23 cellular contexts compared by ENCODE assay signal in genomic region chr1:157302199-157302497, GRCh38.
DNase-seq lines count a peak whose midpoint lies in the region; ATAC-seq and TF ChIP-seq lines count a peak whose summit lies in the region.
"Had no signal": no experiment of that assay in that cellular context is flagged by ENCODE, and none has a peak within 500 bp of the region (broad histone marks: within the 10 kb centered on the region; RNA-seq: fewer than 3 reads in every experiment).

No MANE protein-coding gene starts in this region.

- TF ChIP-seq EP300 in esophagus muscularis mucosa (IDR thresholded peaks at IDR 0.05): no peak

- no peak for ATAC-seq in body of pancreas
- ATAC-seq: GM12878 had no signal

- H3K9ac ChIP-seq in colonic mucosa (ENCODE audit: low read depth in 2 of 2, low read length in 2 of 2): no peak overlapping the region
- H3K9ac ChIP-seq: BLaER1 had no signal

- peak in 1 of 3 donors; percentile 0 for TF ChIP-seq POLR2A in body of pancreas (IDR thresholded peaks at IDR 0.05)
- no peak for TF ChIP-seq POLR2A in esophagus muscularis mucosa (IDR thresholded peaks at IDR 0.05; ENCODE audit: low read depth)

- TF ChIP-seq CTCF in body of pancreas (IDR thresholded peaks at IDR 0.05) (no peak), esophagus muscularis mucosa (IDR thresholded peaks at IDR 0.05) (no peak), progenitor cell of endocrine pancreas (IDR thresholded peaks at IDR 0.05; ENCODE audit: unreplicated experiment) (no peak), colonic mucosa (IDR thresholded peaks at IDR 0.05) (no peak)

- H3K27me3 ChIP-seq in body of pancreas: no peaks in the 10 kb centered on the region
- H3K27me3 ChIP-seq in esophagus muscularis mucosa: no peaks in the 10 kb centered on the region
- H3K27me3 ChIP-seq in colonic mucosa: no peaks in the 10 kb centered on the region
- H3K27me3 ChIP-seq: BE2C, BLaER1 had no signal

- H3K4me1 Mint-ChIP-seq in progenitor cell of endocrine pancreas (ENCODE audit: low read depth): peaks cover 29% of the 10 kb centered on the region
- H3K4me1 Mint-ChIP-seq: CD14-positive monocyte; CD4-positive, alpha-beta memory T cell; CD4-positive, CD25-positive, alpha-beta regulatory T cell; CD8-positive, alpha-beta memory T cell had no signal

- peak overlapping the region; percentile 87 for H3K27ac Mint-ChIP-seq in progenitor cell of endocrine pancreas
- H3K27ac Mint-ChIP-seq: CD14-positive monocyte; CD4-positive, alpha-beta memory T cell; CD8-positive, alpha-beta memory T cell had no signal

- H3K4me3 ChIP-seq in body of pancreas (no peak overlapping the region), esophagus muscularis mucosa (no peak overlapping the region), colonic mucosa (no peak overlapping the region)
- H3K4me3 ChIP-seq: BLaER1, GM12878 had no signal

- no peak overlapping the region for H3K4me3 Mint-ChIP-seq in progenitor cell of endocrine pancreas (ENCODE audit: low read depth)
- H3K4me3 Mint-ChIP-seq: CD14-positive monocyte; CD4-positive, alpha-beta memory T cell; CD4-positive, CD25-positive, alpha-beta regulatory T cell; CD8-positive, alpha-beta memory T cell had no signal

- no peaks in the 10 kb centered on the region for H3K27me3 Mint-ChIP-seq in progenitor cell of endocrine pancreas

- peaks cover 5% of the 10 kb centered on the region for H3K36me3 Mint-ChIP-seq in progenitor cell of endocrine pancreas (ENCODE audit: insufficient read depth)
- H3K36me3 Mint-ChIP-seq: CD14-positive monocyte; CD4-positive, alpha-beta memory T cell; CD4-positive, CD25-positive, alpha-beta regulatory T cell; CD8-positive, alpha-beta memory T cell had no signal

- DNase-seq in body of pancreas: no peak
- peak; percentile 79 for DNase-seq in esophagus muscularis mucosa (ENCODE audit: extremely low spot score)
- no peak for DNase-seq in progenitor cell of endocrine pancreas (ENCODE audit: low spot score, unreplicated experiment)
- no peak for DNase-seq in activated CD4-positive, alpha-beta T cell treated with anti-CD3 and anti-CD28 coated beads, Interleukin-2, amount 50 U/mL, for 4 hours
- DNase-seq in colonic mucosa: no peak
- DNase-seq in NCI-H510A (lab: John Stamatoyannopoulos, UW): no peak
- DNase-seq: 8988T; ACHN; BE2C; C1 segment of cervical spinal cord; CD4-positive, alpha-beta memory T cell; CD4-positive, CD25-positive, alpha-beta regulatory T cell; CD8-positive, alpha-beta memory T cell; COR-L47; DMS 273 treated with DMSO at 0.1 percent for 48 hours; DMS153; DMS79; DND-41; EL; GDM1 had no signal

- H3K36me3 ChIP-seq in body of pancreas (replicated peaks in 1 of 2; ENCODE audit: insufficient read depth in 1 of 2, low read depth in 2 of 2) (no peaks in the 10 kb centered on the region), esophagus muscularis mucosa (no peaks in the 10 kb centered on the region), colonic mucosa (no peaks in the 10 kb centered on the region)
- H3K36me3 ChIP-seq: BE2C, BLaER1 had no signal

- H3K9me3 ChIP-seq in body of pancreas (no peaks in the 10 kb centered on the region), esophagus muscularis mucosa (no peaks in the 10 kb centered on the region), colonic mucosa (no peaks in the 10 kb centered on the region)
- H3K9me3 ChIP-seq: BE2C, BLaER1 had no signal

- H3K9me3 Mint-ChIP-seq in progenitor cell of endocrine pancreas (ENCODE audit: low read depth): peaks cover 11% of the 10 kb centered on the region
- H3K9me3 Mint-ChIP-seq: CD8-positive, alpha-beta memory T cell had no signal

- intact Hi-C loops in body of pancreas (cut with DNase I): no loop called here
- intact Hi-C loops in esophagus muscularis mucosa (cut with DNase I): no loop called here
- intact Hi-C loops in colonic mucosa (cut with DNase I): no loop called here

- H3K4me1 ChIP-seq in body of pancreas (peaks cover 37% of the 10 kb centered on the region), esophagus muscularis mucosa (no peaks in the 10 kb centered on the region), colonic mucosa (no peaks in the 10 kb centered on the region)
- H3K4me1 ChIP-seq: BE2C, BLaER1 had no signal

- 43 to 59% methylated on average over 3 of the region's 3 CpGs for WGBS in body of pancreas, 2 donors
- 62% methylated on average over 3 of the region's 3 CpGs for WGBS in esophagus muscularis mucosa

- peak overlapping the region; percentile 68 to 87 (median 78) for H3K27ac ChIP-seq in body of pancreas
- H3K27ac ChIP-seq in esophagus muscularis mucosa (replicated peaks in 1 of 4): no peak overlapping the region
- no peak overlapping the region for H3K27ac ChIP-seq in colonic mucosa
- H3K27ac ChIP-seq: BLaER1 had no signal

Comparison
In these comparisons a context has a peak if more than half of its experiments do, and no peak if none do; other contexts are left out.
1. H3K27ac ChIP-seq: peak in body of pancreas (4 of 4); none in esophagus muscularis mucosa (0 of 4) and colonic mucosa (single experiment).